In genomic region chr3:10772230-10773161, GRCh38 we compare ENCODE assay signal across 14 cellular contexts.
DNase-seq lines count a peak whose midpoint lies in the region; ATAC-seq and TF ChIP-seq lines count a peak whose summit lies in the region.
"Had no signal": no experiment of that assay in that cellular context is flagged by ENCODE, and none has a peak within 500 bp of the region (broad histone marks: within the 10 kb centered on the region; RNA-seq: fewer than 3 reads in every experiment).

No MANE protein-coding gene starts in this region.

- POLR2A ChIA-PET in HEK293 (lab: Yijun Ruan, JAX), result no interaction called here

- CTCF ChIA-PET in HEK293 (lab: Yijun Ruan, JAX), result interaction anchor here (0.6 to 3.5 kb wide), 19 partner anchors 9 to 1819 kb away, joined by 3 to 30 read pairs (median 4); no protein-coding TSS in a partner anchor

- H3K27ac ChIP-seq in HEK293 (ENCODE audit: extremely low read depth, low read depth, low read length), result no peak overlapping the region
- no peak overlapping the region for H3K27ac ChIP-seq in iPS DF 6.9 (ENCODE audit: low read length)
- H3K27ac ChIP-seq: sigmoid colon, SJCRH30 had no signal

- H3K27me3 ChIP-seq in iPS DF 6.9 (ENCODE audit: control insufficient read depth, insufficient read depth, low read length), result no peaks in the 10 kb centered on the region
- H3K27me3 ChIP-seq: SJCRH30 had no signal

- H3K4me3 ChIP-seq in HEK293 (ENCODE audit: low read depth, low read length), result no peak overlapping the region
- H3K4me3 ChIP-seq in WI38 (ENCODE audit: low read depth, low read length), result no peak overlapping the region
- no peak overlapping the region for H3K4me3 ChIP-seq in iPS DF 6.9 (ENCODE audit: low read length)
- H3K4me3 ChIP-seq: HAP-1, sigmoid colon, SJCRH30 had no signal

- peak; percentile 54 for TF ChIP-seq CTCF in HEK293 (tag by site-specific recombination; IDR thresholded peaks at IDR 0.05)
- TF ChIP-seq CTCF in WI38 (IDR thresholded peaks at IDR 0.05; ENCODE audit: low read depth, low read length), result peak; percentile 6; the same call in 1 of the 2 replicates

- H3K9me3 ChIP-seq in HEK293 (ENCODE audit: control insufficient read depth, insufficient read depth, low read depth, low read length), result no peaks in the 10 kb centered on the region
- no peaks in the 10 kb centered on the region for H3K9me3 ChIP-seq in iPS DF 6.9 (ENCODE audit: control insufficient read depth, insufficient read depth, low read length)
- H3K9me3 ChIP-seq: HAP-1, SJCRH30 had no signal

- peak; percentile 62 for DNase-seq in D341Med (ENCODE audit: low spot score)
- peak; percentile 67 for DNase-seq in iPS DF 6.9 (ENCODE audit: low read depth, low spot score)
- no peak for DNase-seq in KG1 (lab: John Stamatoyannopoulos, UW)
- DNase-seq: activated T-cell treated with anti-CD3 and anti-CD28 coated beads for 4 hours, cortex of kidney, KBM-7, sigmoid colon had no signal

- no CpG with 5 or more reads among the region's 18 CpGs for WGBS in iPS DF 6.9 (ENCODE audit: insufficient coverage, insufficient read length)

- no peaks in the 10 kb centered on the region for H3K36me3 ChIP-seq in HEK293 (ENCODE audit: control insufficient read depth in 2 of 2, insufficient read depth in 1 of 2, low read length in 2 of 2)
- H3K36me3 ChIP-seq in iPS DF 6.9 (ENCODE audit: control insufficient read depth, insufficient read depth, low read length), result no peaks in the 10 kb centered on the region
- H3K36me3 ChIP-seq: HAP-1, sigmoid colon, SJCRH30 had no signal

- no peak for ATAC-seq in GM21737 (IDR thresholded peaks at IDR 0.05; ENCODE audit: unreplicated experiment)
- no peak for ATAC-seq in HG03159 (IDR thresholded peaks at IDR 0.05; ENCODE audit: unreplicated experiment)
- ATAC-seq in GM18873 (IDR thresholded peaks at IDR 0.05; ENCODE audit: low FRiP score, unreplicated experiment), result no peak

- H3K4me1 ChIP-seq in HEK293 (ENCODE audit: control insufficient read depth, insufficient read depth, low read length) (no peaks in the 10 kb centered on the region), iPS DF 6.9 (ENCODE audit: control insufficient read depth, insufficient read depth, low read length) (no peaks in the 10 kb centered on the region)
- H3K4me1 ChIP-seq: HAP-1, sigmoid colon, SJCRH30 had no signal

TF ChIP-seq in HEK293, 187 proteins besides CTCF, POLR2A, EP300 and RAD21:
- TF ChIP-seq ZNF501 (tag by site-specific recombination; IDR thresholded peaks at IDR 0.05), result no peak
- TF ChIP-seq GLIS1 (tag by site-specific recombination; IDR thresholded peaks at IDR 0.05), result peak; percentile 53
- TF ChIP-seq ZNF121 (tag by site-specific recombination; IDR thresholded peaks at IDR 0.05), result no peak
- no peak for TF ChIP-seq ZBTB21 (tag by site-specific recombination; IDR thresholded peaks at IDR 0.05)
